ENCODE assay signal across 1 cellular context in the genomic region with DNA sequence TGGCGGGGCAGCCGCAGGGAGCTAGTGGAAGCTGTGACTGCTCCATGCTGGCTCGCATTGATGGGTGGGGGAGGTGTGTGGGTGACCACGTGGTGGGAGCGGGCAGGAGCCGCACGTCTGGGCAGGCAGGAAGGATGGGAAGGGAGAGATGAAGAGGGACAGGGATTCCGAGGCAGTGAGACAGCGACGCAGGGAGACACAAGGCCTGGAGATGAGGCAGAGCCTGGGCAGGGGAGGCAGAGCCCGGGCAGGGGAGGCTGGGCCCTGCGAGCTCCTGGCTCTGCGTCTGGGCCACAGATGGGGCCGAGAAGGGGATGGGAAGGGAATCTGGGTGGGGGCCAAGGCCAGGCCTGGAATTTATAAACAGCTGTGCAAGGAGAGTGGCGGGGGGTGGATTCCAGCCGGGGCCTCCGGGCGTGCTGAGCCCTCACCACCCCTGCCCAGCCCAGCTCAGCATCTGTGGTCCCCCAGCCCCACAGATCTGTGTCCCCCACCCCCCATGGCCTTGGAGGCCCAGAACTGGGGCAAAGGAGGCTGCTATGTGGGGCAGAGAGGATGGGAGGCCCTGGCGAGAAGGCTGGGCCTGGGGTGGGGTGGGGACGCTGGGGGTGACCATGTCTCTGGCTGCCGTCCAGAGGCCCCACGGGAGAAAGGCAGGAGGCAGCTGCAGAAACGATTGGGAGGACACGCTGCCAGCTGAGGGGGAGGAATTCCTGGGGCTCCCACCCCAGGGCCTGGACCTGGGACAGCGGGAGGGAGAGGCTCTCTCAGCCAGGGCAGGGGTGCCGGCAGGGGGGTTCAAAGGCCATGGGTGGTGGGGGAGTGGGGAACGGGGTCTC.
TF ChIP-seq lines count a peak whose summit lies in the region.

No MANE protein-coding gene starts in this region.

TF ChIP-seq in HEK293, 187 proteins besides CTCF, POLR2A, EP300 and RAD21 (continued from another document):
- TF ChIP-seq, protein P1, sequence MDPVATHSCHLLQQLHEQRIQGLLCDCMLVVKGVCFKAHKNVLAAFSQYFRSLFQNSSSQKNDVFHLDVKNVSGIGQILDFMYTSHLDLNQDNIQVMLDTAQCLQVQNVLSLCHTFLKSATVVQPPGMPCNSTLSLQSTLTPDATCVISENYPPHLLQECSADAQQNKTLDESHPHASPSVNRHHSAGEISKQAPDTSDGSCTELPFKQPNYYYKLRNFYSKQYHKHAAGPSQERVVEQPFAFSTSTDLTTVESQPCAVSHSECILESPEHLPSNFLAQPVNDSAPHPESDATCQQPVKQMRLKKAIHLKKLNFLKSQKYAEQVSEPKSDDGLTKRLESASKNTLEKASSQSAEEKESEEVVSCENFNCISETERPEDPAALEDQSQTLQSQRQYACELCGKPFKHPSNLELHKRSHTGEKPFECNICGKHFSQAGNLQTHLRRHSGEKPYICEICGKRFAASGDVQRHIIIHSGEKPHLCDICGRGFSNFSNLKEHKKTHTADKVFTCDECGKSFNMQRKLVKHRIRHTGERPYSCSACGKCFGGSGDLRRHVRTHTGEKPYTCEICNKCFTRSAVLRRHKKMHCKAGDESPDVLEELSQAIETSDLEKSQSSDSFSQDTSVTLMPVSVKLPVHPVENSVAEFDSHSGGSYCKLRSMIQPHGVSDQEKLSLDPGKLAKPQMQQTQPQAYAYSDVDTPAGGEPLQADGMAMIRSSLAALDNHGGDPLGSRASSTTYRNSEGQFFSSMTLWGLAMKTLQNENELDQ (tag by site-specific recombination; IDR thresholded peaks at IDR 0.05; ENCODE audit: low read depth), result no peak
- TF ChIP-seq ZNF792 (tag by site-specific recombination; IDR thresholded peaks at IDR 0.05) (no peak), ZNF791 (tag by site-specific recombination; IDR thresholded peaks at IDR 0.05) (no peak), ZNF785 (tag by site-specific recombination; IDR thresholded peaks at IDR 0.05) (peak; percentile 75; the same call in 1 of the 2 replicates), ZNF664 (tag by site-specific recombination; IDR thresholded peaks at IDR 0.05) (no peak), ZIC2 (tag by site-specific recombination; IDR thresholded peaks at IDR 0.05) (peak; percentile 90), GLIS2 (tag by site-specific recombination; IDR thresholded peaks at IDR 0.05) (peak; percentile 40; the same call in 1 of the 2 replicates), ZNF202 (tag by site-specific recombination; IDR thresholded peaks at IDR 0.05; ENCODE audit: borderline replicate concordance) (no peak), ZXDB (tag by site-specific recombination; IDR thresholded peaks at IDR 0.05) (no peak), YY2 (tag by site-specific recombination; IDR thresholded peaks at IDR 0.05) (no peak), ZNF561 (tag by site-specific recombination; IDR thresholded peaks at IDR 0.05; ENCODE audit: borderline replicate concordance) (no peak), ZFHX2 (tag by site-specific recombination; conservative IDR thresholded peaks at IDR 0.05) (peak; percentile 85), KLF7 (tag by site-specific recombination; IDR thresholded peaks at IDR 0.05; ENCODE audit: borderline replicate concordance) (no peak), ZNF558 (tag by site-specific recombination; IDR thresholded peaks at IDR 0.05) (no peak), KLF1 (tag by site-specific recombination; IDR thresholded peaks at IDR 0.05) (peak; percentile 39; the same call in 1 of the 2 replicates), ZEB2 (tag by site-specific recombination; IDR thresholded peaks at IDR 0.05) (no peak), ZNF292 (tag by site-specific recombination; IDR thresholded peaks at IDR 0.05; ENCODE audit: borderline replicate concordance, low read depth) (no peak), IKZF3 (tag by site-specific recombination; IDR thresholded peaks at IDR 0.05) (0 out of 2 replicates have a peak, but pooled peaks have one; percentile 23), ZNF660 (tag by site-specific recombination; IDR thresholded peaks at IDR 0.05) (no peak), ZNF248 (tag by site-specific recombination; IDR thresholded peaks at IDR 0.05) (no peak), EGR2 (tag by site-specific recombination; IDR thresholded peaks at IDR 0.05; ENCODE audit: low read depth) (peak; percentile 70; the same call in 1 of the 2 replicates), ZNF623 (tag by site-specific recombination; IDR thresholded peaks at IDR 0.05) (no peak), ZBTB8A (tag by site-specific recombination; IDR thresholded peaks at IDR 0.05) (peak; percentile 43), GFI1B (tag by site-specific recombination; IDR thresholded peaks at IDR 0.05) (no peak), ZNF24 (tag by site-specific recombination; IDR thresholded peaks at IDR 0.05) (no peak), ZNF324 (tag by site-specific recombination; IDR thresholded peaks at IDR 0.05) (peak; percentile 32; the same call in 1 of the 2 replicates), ZNF366 (tag by site-specific recombination; conservative IDR thresholded peaks at IDR 0.05) (0 out of 2 replicates have a peak, but pooled peaks have one; percentile 15), ZNF600 (tag by site-specific recombination; IDR thresholded peaks at IDR 0.05) (peak; percentile 75; the same call in 1 of the 2 replicates), ZNF239 (tag by site-specific recombination; IDR thresholded peaks at IDR 0.05) (no peak), ZBTB17 (tag by site-specific recombination; IDR thresholded peaks at IDR 0.05) (peak; percentile 37; the same call in 1 of the 2 replicates), ZBTB7A (tag by site-specific recombination; IDR thresholded peaks at IDR 0.05; ENCODE audit: low read depth) (no peak), ZFP3 (tag by site-specific recombination; IDR thresholded peaks at IDR 0.05; ENCODE audit: low read depth) (no peak), ZNF121 (tag by site-specific recombination; IDR thresholded peaks at IDR 0.05) (peak; percentile 24; the same call in 1 of the 2 replicates), SP2 (tag by site-specific recombination; IDR thresholded peaks at IDR 0.05) (0 out of 2 replicates have a peak, but pooled peaks have one; percentile 6), ZNF677 (tag by site-specific recombination; IDR thresholded peaks at IDR 0.05) (no peak)
- TF ChIP-seq, protein P2, sequence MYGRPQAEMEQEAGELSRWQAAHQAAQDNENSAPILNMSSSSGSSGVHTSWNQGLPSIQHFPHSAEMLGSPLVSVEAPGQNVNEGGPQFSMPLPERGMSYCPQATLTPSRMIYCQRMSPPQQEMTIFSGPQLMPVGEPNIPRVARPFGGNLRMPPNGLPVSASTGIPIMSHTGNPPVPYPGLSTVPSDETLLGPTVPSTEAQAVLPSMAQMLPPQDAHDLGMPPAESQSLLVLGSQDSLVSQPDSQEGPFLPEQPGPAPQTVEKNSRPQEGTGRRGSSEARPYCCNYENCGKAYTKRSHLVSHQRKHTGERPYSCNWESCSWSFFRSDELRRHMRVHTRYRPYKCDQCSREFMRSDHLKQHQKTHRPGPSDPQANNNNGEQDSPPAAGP (tag by site-specific recombination; IDR thresholded peaks at IDR 0.05), result 0 out of 2 replicates have a peak, but pooled peaks have one; percentile 53
- TF ChIP-seq, protein P3, sequence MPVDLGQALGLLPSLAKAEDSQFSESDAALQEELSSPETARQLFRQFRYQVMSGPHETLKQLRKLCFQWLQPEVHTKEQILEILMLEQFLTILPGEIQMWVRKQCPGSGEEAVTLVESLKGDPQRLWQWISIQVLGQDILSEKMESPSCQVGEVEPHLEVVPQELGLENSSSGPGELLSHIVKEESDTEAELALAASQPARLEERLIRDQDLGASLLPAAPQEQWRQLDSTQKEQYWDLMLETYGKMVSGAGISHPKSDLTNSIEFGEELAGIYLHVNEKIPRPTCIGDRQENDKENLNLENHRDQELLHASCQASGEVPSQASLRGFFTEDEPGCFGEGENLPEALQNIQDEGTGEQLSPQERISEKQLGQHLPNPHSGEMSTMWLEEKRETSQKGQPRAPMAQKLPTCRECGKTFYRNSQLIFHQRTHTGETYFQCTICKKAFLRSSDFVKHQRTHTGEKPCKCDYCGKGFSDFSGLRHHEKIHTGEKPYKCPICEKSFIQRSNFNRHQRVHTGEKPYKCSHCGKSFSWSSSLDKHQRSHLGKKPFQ (tag by site-specific recombination; IDR thresholded peaks at IDR 0.05), result no peak
- TF ChIP-seq, protein P4, sequence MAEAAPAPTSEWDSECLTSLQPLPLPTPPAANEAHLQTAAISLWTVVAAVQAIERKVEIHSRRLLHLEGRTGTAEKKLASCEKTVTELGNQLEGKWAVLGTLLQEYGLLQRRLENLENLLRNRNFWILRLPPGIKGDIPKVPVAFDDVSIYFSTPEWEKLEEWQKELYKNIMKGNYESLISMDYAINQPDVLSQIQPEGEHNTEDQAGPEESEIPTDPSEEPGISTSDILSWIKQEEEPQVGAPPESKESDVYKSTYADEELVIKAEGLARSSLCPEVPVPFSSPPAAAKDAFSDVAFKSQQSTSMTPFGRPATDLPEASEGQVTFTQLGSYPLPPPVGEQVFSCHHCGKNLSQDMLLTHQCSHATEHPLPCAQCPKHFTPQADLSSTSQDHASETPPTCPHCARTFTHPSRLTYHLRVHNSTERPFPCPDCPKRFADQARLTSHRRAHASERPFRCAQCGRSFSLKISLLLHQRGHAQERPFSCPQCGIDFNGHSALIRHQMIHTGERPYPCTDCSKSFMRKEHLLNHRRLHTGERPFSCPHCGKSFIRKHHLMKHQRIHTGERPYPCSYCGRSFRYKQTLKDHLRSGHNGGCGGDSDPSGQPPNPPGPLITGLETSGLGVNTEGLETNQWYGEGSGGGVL (tag by site-specific recombination; IDR thresholded peaks at IDR 0.05), result peak; percentile 83
- TF ChIP-seq, protein P5, sequence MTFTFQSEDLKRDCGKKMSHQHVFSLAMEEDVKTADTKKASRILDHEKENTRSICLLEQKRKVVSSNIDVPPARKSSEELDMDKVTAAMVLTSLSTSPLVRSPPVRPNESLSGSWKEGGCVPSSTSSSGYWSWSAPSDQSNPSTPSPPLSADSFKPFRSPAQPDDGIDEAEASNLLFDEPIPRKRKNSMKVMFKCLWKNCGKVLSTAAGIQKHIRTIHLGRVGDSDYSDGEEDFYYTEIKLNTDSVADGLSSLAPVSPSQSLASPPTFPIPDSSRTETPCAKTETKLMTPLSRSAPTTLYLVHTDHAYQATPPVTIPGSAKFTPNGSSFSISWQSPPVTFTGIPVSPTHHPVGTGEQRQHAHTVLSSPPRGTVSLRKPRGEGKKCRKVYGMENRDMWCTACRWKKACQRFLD (tag by site-specific recombination; IDR thresholded peaks at IDR 0.05), result no peak
